ENCODE assay signal across 8 cellular contexts in genomic region chrX:123961268-123962005, GRCh38. TPM values are rescaled to one million over a fixed set of nuclear protein-coding genes. Genes with fewer than 3 reads are reported as not detected.
DNase-seq lines count a peak whose midpoint lies in the region; ATAC-seq and TF ChIP-seq lines count a peak whose summit lies in the region.

Gene STAG2, plus strand, starts transcription at chrX:123961706. Its CDS starts 60,922 bp downstream, at chrX:124022628.

- peak within 1 kb of the TSS; percentile 95 to 98 for H3K9ac ChIP-seq in stomach smooth muscle (ENCODE audit: low read length in 2 of 2)

- H3K27me3 ChIP-seq in SJCRH30: no peaks in the 10 kb centered on the region
- H3K27me3 ChIP-seq in stomach smooth muscle (ENCODE audit: control insufficient read depth in 1 of 2, insufficient read depth in 2 of 2, low read length in 2 of 2): no peaks in the 10 kb centered on the region

- POLR2A ChIA-PET in naive thymus-derived CD8-positive, alpha-beta T cell (lab: Charles Lee): interaction anchor here (0.6 to 1.3 kb wide), 7 partner anchors 12 to 382 kb away, joined by 3 to 7 read pairs (median 5); no protein-coding TSS in a partner anchor

- H3K27ac Mint-ChIP-seq in naive thymus-derived CD8-positive, alpha-beta T cell: peak within 1 kb of the TSS; percentile 95 to 99 (median 98)

- H3K9me3 ChIP-seq in SJCRH30 (replicated peaks): no peaks in the 10 kb centered on the region
- H3K9me3 ChIP-seq in stomach smooth muscle (ENCODE audit: control insufficient read depth in 2 of 2, low read length in 2 of 2): no peaks in the 10 kb centered on the region

- H3K4me3 Mint-ChIP-seq in naive thymus-derived CD8-positive, alpha-beta T cell: peak within 1 kb of the TSS; percentile 94 to 99 (median 96)

- no peak for TF ChIP-seq CTCF in fibroblast of the aortic adventitia (IDR thresholded peaks at IDR 0.05; ENCODE audit: insufficient read depth, low read length)

- ATAC-seq in naive thymus-derived CD8-positive, alpha-beta T cell: peak in 1 of 2 donors; percentile 9
- ATAC-seq in GM19023 (IDR thresholded peaks at IDR 0.05; ENCODE audit: unreplicated experiment): no peak

- peaks cover 0 to 6% (median 0%) of the 10 kb centered on the region in 9 donors for H3K9me3 Mint-ChIP-seq in naive thymus-derived CD8-positive, alpha-beta T cell

- H3K27ac ChIP-seq in SJCRH30 (peak within 1 kb of the TSS; percentile 100), stomach smooth muscle (ENCODE audit: low read length) (peak within 1 kb of the TSS; percentile 96)

- H3K4me1 Mint-ChIP-seq in naive thymus-derived CD8-positive, alpha-beta T cell: peaks cover 9 to 33% (median 27%) of the 10 kb centered on the region in 4 donors

- peak; percentile 90 for DNase-seq in ELF-1 (ENCODE audit: low read depth, low spot score)
- peak; percentile 76 for DNase-seq in NAMALWA (ENCODE audit: low spot score)
- peak; percentile 94 to 97 for DNase-seq in SJCRH30
- peak; percentile 25 for DNase-seq in activated gamma-delta T cell treated with anti-CD3 and anti-CD28 coated beads, Interleukin-2, amount 50 U/mL, for 16 hours (ENCODE audit: low read depth)
- DNase-seq in fibroblast of the aortic adventitia (ENCODE audit: low read depth): peak; percentile 87
- peak; percentile 21 to 71 (median 43) for DNase-seq in naive thymus-derived CD8-positive, alpha-beta T cell

- H3K4me1 ChIP-seq in SJCRH30 (0 out of 2 replicates have a peak, but pooled peaks cover 5% of the 10 kb centered on the region), stomach smooth muscle (ENCODE audit: control insufficient read depth, insufficient read depth, low read length) (no peaks in the 10 kb centered on the region)

- H3K36me3 Mint-ChIP-seq in naive thymus-derived CD8-positive, alpha-beta T cell: peaks cover 2 to 12% (median 5%) of the 10 kb centered on the region in 3 donors

- H3K4me3 ChIP-seq in SJCRH30: peak within 1 kb of the TSS; percentile 75
- H3K4me3 ChIP-seq in fibroblast of the aortic adventitia (ENCODE audit: low read depth, low read length): peak within 1 kb of the TSS; percentile 80
- peak within 1 kb of the TSS; percentile 77 to 81 for H3K4me3 ChIP-seq in stomach smooth muscle (ENCODE audit: low read length in 2 of 2)

- 0 out of 2 replicates have a peak, but pooled peaks cover 4% of the 10 kb centered on the region for H3K36me3 ChIP-seq in SJCRH30
- no peaks in the 10 kb centered on the region for H3K36me3 ChIP-seq in stomach smooth muscle (ENCODE audit: control insufficient read depth in 2 of 2, insufficient read depth in 2 of 2, low read length in 2 of 2)

- H3K27me3 Mint-ChIP-seq in naive thymus-derived CD8-positive, alpha-beta T cell: peaks cover 0 to 6% (median 0%) of the 10 kb centered on the region in 5 donors

RNA-seq across cellular contexts. Expression of gene STAG2, which starts in this region (rescaled TPM):
- 260 and 299 TPM in 2 replicates for total RNA-seq in SJCRH30 (2014; rRNA removed; shearing (Covaris generic))
- 85.5 and 88.7 TPM in 2 replicates for total RNA-seq in fibroblast of the aortic adventitia (ENCODE audit: low replicate concordance)
- total RNA-seq in naive thymus-derived CD8-positive, alpha-beta T cell: 100 to 1,000 TPM; 131 to 146 TPM
- polyA plus RNA-seq in naive thymus-derived CD8-positive, alpha-beta T cell: 10 to 100 TPM; 58.2 to 67.7 (median 64.0) TPM

Comparison
In these comparisons a context has a peak if more than half of its experiments do, and no peak if none do; other contexts are left out.
1. DNase-seq: peak in every context shown above with its lines; median percentile 96 in SJCRH30; 90 in ELF-1; 87 in fibroblast of the aortic adventitia; 76 in NAMALWA; 43 in naive thymus-derived CD8-positive, alpha-beta T cell; 25 in activated gamma-delta T cell treated with anti-CD3 and anti-CD28 coated beads, Interleukin-2, amount 50 U/mL, for 16 hours.